In genomic region chr15:75672646-75673425, GRCh38 we compare ENCODE assay signal across 8 cellular contexts. TPM values are rescaled to one million over a fixed set of nuclear protein-coding genes. Genes with fewer than 3 reads are reported as not detected.
DNase-seq lines count a peak whose midpoint lies in the region; ATAC-seq and TF ChIP-seq lines count a peak whose summit lies in the region.

No MANE protein-coding gene starts in this region.

- no peak overlapping the region for H3K18ac ChIP-seq in mesendoderm (ENCODE audit: low read length)

- no peak overlapping the region for H3K4ac ChIP-seq in mesendoderm (ENCODE audit: low read depth, low read length)

- H3K27me3 Mint-ChIP-seq in type B pancreatic cell = no peaks in the 10 kb centered on the region

- no peak overlapping the region for H4K5ac ChIP-seq in mesendoderm (ENCODE audit: low read length)

- H3K27me3 ChIP-seq in Karpas-422 (ENCODE audit: low read length) (no peaks in the 10 kb centered on the region), dorsolateral prefrontal cortex (no peaks in the 10 kb centered on the region), mesendoderm (ENCODE audit: insufficient read depth, low read length, poor library complexity) (no peaks in the 10 kb centered on the region)

- peak overlapping the region; percentile 47 for H3K56ac ChIP-seq in mesendoderm (ENCODE audit: low read length)

- no peak overlapping the region for H2BK120ac ChIP-seq in mesendoderm (ENCODE audit: low read depth, low read length)

- no peaks in the 10 kb centered on the region for H4K20me1 ChIP-seq in Karpas-422 (ENCODE audit: insufficient read depth, low read depth, low read length)

- H3K4me3 ChIP-seq in Karpas-422 (ENCODE audit: low read length) (peak overlapping the region; percentile 66), dorsolateral prefrontal cortex (no peak overlapping the region), mesendoderm (ENCODE audit: low read length) (no peak overlapping the region)

- no peaks in the 10 kb centered on the region for H3K9me2 ChIP-seq in Karpas-422 (replicated peaks; ENCODE audit: insufficient read depth, low read length)

- H2BK5ac ChIP-seq in mesendoderm (ENCODE audit: low read length) = no peak overlapping the region

- peaks cover 5% of the 10 kb centered on the region for H3K4me1 Mint-ChIP-seq in type B pancreatic cell (ENCODE audit: unreplicated experiment)

- TF ChIP-seq CTCF in dorsolateral prefrontal cortex (IDR thresholded peaks at IDR 0.05 in 54 of 56, conservative IDR thresholded peaks at IDR 0.05 in 2 of 56; ENCODE audit: low read depth in 1 of 56, partially characterized antibody in 56 of 56) (no peak), type B pancreatic cell (conservative IDR thresholded peaks at IDR 0.05) (no peak)

- no peaks in the 10 kb centered on the region for H3K9me3 Mint-ChIP-seq in type B pancreatic cell

- no peak overlapping the region for H3K23ac ChIP-seq in mesendoderm (ENCODE audit: low read length)

- H2AFZ ChIP-seq in Karpas-422 (ENCODE audit: low read length) = peak overlapping the region; percentile 68; the same call in 1 of the 2 replicates

- H2AK5ac ChIP-seq in mesendoderm (ENCODE audit: low read length) = no peak overlapping the region

- DNase-seq in Karpas-422 (peak; percentile 86), dorsolateral prefrontal cortex (no peak), mesendoderm (peak; percentile 69), type B pancreatic cell (ENCODE audit: extremely low spot score, unreplicated experiment) (no peak)
- DNase-seq in activated naive CD4-positive, alpha-beta T cell (lab: John Stamatoyannopoulos, UW) = no peak
- no peak for DNase-seq in activated effector memory CD4-positive, alpha-beta T cell treated with Interleukin-2 at 50 U/mL for 16 hours

- no CpG with 5 or more reads among the region's 14 CpGs for WGBS in mesendoderm (ENCODE audit: extremely low coverage, insufficient coverage, low lambda C conversion rate)

- no peak overlapping the region for H2BK15ac ChIP-seq in mesendoderm (replicated peaks; ENCODE audit: low read depth)

- H3K36me3 Mint-ChIP-seq in type B pancreatic cell = no peaks in the 10 kb centered on the region

- H3K9me3 ChIP-seq in Karpas-422 (ENCODE audit: low read length) = no peaks in the 10 kb centered on the region

- H3K79me1 ChIP-seq in mesendoderm (ENCODE audit: low read length) = no peaks in the 10 kb centered on the region

- H3K4me1 ChIP-seq in Karpas-422 (ENCODE audit: low read length) (peaks cover 70% of the 10 kb centered on the region), mesendoderm (ENCODE audit: control insufficient read depth, low read depth, low read length) (peaks cover 13% of the 10 kb centered on the region)

- H3K79me2 ChIP-seq in Karpas-422 (ENCODE audit: low read length) (no peaks in the 10 kb centered on the region), mesendoderm (ENCODE audit: control insufficient read depth, insufficient read depth, low read length) (no peaks in the 10 kb centered on the region)

- H3K27ac Mint-ChIP-seq in type B pancreatic cell = peak overlapping the region; percentile 71

- no peak overlapping the region for H4K8ac ChIP-seq in mesendoderm (ENCODE audit: low read depth, low read length)

- peak overlapping the region; percentile 56 for H3K4me3 Mint-ChIP-seq in type B pancreatic cell

- H3K9ac ChIP-seq in Karpas-422 (ENCODE audit: low read length) (peak overlapping the region; percentile 80), mesendoderm (ENCODE audit: low read length) (peak overlapping the region; percentile 15)

- H3K36me3 ChIP-seq in Karpas-422 (ENCODE audit: insufficient read depth, low read length) = no peaks in the 10 kb centered on the region
- no peaks in the 10 kb centered on the region for H3K36me3 ChIP-seq in mesendoderm (ENCODE audit: control insufficient read depth, insufficient read depth, low read length)

- intact Hi-C loops in dorsolateral prefrontal cortex (cut with DNase I) = no loop called here

- ATAC-seq in HG03521 (IDR thresholded peaks at IDR 0.05; ENCODE audit: unreplicated experiment) (no peak), GM19351 (IDR thresholded peaks at IDR 0.05; ENCODE audit: unreplicated experiment) (no peak)

- H3K4me2 ChIP-seq in Karpas-422 (ENCODE audit: low read depth, low read length, poor library complexity, severe bottlenecking) = peak overlapping the region; percentile 95
- H3K4me2 ChIP-seq in mesendoderm (ENCODE audit: low read length) = no peak overlapping the region

- H3K27ac ChIP-seq in Karpas-422 (ENCODE audit: low read length) (peak overlapping the region; percentile 94), dorsolateral prefrontal cortex (peak overlapping the region in 47 of 59 donors; percentile 3 to 82 (median 48)), mesendoderm (ENCODE audit: low read depth, low read length) (no peak overlapping the region)

RNA-seq across cellular contexts. Expression of gene SNX33, which starts 25.1 kb away (rescaled TPM):
- total RNA-seq in Karpas-422 (2014; rRNA removed; shearing (Covaris generic); ENCODE audit: low replicate concordance) = 0.07 TPM in 1 of 2 replicates, not detected in the other
- total RNA-seq in dorsolateral prefrontal cortex (10 to 100 TPM in 90 of 120 experiments, 1 to 10 TPM in 30; 5.9 to 32.5 (median 11.7) TPM), type B pancreatic cell (ENCODE audit: low replicate concordance) (24.9 and 34.3 TPM in 2 replicates)
- 10.5 TPM for polyA plus RNA-seq in mesendoderm (2013, experiment 1 of 2)
- polyA plus RNA-seq in mesendoderm (2013, experiment 2 of 2) = 10.4 TPM

RNA-seq across cellular contexts. Expression of gene IMP3, which starts 32.8 kb away (rescaled TPM):
- 82.7 and 119 TPM in 2 replicates for total RNA-seq in Karpas-422 (2014; rRNA removed; shearing (Covaris generic); ENCODE audit: low replicate concordance)
- 10 to 100 TPM; 32.2 to 67.9 (median 50.7) TPM for total RNA-seq in dorsolateral prefrontal cortex
- 112 TPM for polyA plus RNA-seq in mesendoderm (2013, experiment 1 of 2)
- polyA plus RNA-seq in mesendoderm (2013, experiment 2 of 2) = 110 TPM
- total RNA-seq in type B pancreatic cell (ENCODE audit: low replicate concordance) = 68.4 and 75.2 TPM in 2 replicates

RNA-seq across cellular contexts. Expression of gene CSPG4, which starts 39.8 kb away (rescaled TPM):
- total RNA-seq in Karpas-422 (2014; rRNA removed; shearing (Covaris generic); ENCODE audit: low replicate concordance) = 0.11 TPM in 1 of 2 replicates, not detected in the other
- 10 to 100 TPM in 109 of 120 experiments, 1 to 10 TPM in 11; 5.6 to 30.1 (median 13.8) TPM for total RNA-seq in dorsolateral prefrontal cortex
- 0.34 TPM for polyA plus RNA-seq in mesendoderm (2013, experiment 1 of 2)
- polyA plus RNA-seq in mesendoderm (2013, experiment 2 of 2) = 0.35 TPM
- total RNA-seq in type B pancreatic cell (ENCODE audit: low replicate concordance) = 0.19 and 7.3 TPM in 2 replicates

RNA-seq across cellular contexts. Expression of gene SNUPN, which starts 47.3 kb away (rescaled TPM):
- total RNA-seq in Karpas-422 (2014; rRNA removed; shearing (Covaris generic); ENCODE audit: low replicate concordance) = 18.9 and 33.9 TPM in 2 replicates
- 10 to 100 TPM; 20.8 to 41.9 (median 29.4) TPM for total RNA-seq in dorsolateral prefrontal cortex
- 23.3 TPM for polyA plus RNA-seq in mesendoderm (2013, experiment 1 of 2)
- 23.1 TPM for polyA plus RNA-seq in mesendoderm (2013, experiment 2 of 2)
- 17.0 and 23.2 TPM in 2 replicates for total RNA-seq in type B pancreatic cell (ENCODE audit: low replicate concordance)

Comparison
In these comparisons a context has a peak if more than half of its experiments do, and no peak if none do; other contexts are left out.
1. DNase-seq: peak in Karpas-422 (single experiment) and mesendoderm (single experiment); none in dorsolateral prefrontal cortex (0 of 10), type B pancreatic cell (single experiment), activated naive CD4-positive, alpha-beta T cell (0 of 4) and activated effector memory CD4-positive, alpha-beta T cell treated with Interleukin-2 at 50 U/mL for 16 hours (single experiment).